Comparison of ENCODE assay signal across 10 cellular contexts in the genomic region with DNA sequence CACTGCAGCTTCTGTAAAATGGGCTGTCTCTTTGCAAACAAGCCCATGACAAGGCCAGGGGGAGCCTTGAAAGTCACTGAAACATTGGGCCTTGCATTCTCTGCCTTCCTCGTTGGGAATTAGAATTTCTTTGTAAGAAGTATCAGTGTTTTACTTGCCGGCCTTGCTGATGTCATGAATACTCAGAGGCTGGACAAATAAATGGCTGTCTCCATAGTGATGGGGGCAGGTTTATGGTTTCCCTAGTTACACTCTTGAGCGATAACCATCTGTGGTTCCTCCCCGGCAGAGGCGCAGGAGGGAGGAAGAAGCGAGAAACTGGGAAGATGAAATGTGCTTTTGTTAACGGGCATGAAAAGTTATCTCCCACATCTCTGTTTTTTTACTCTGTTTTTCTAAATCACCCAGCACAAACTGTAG.
DNase-seq lines count a peak whose midpoint lies in the region; ATAC-seq and TF ChIP-seq lines count a peak whose summit lies in the region.
"Had no signal": no experiment of that assay in that cellular context is flagged by ENCODE, and none has a peak within 500 bp of the region (broad histone marks: within the 10 kb centered on the region; RNA-seq: fewer than 3 reads in every experiment).

No MANE protein-coding gene starts in this region.

- no peak overlapping the region for H3K4me3 Mint-ChIP-seq in chondrocyte (ENCODE audit: unreplicated experiment)
- H3K4me3 Mint-ChIP-seq: activated B cell treated with CpG ODN at 0.5 μM for 24 hours had no signal

- H3K27ac ChIP-seq in heart right ventricle = no peak overlapping the region
- peak overlapping the region; percentile 20 for H3K27ac ChIP-seq in thymus (ENCODE audit: low read depth)

- in situ Hi-C loops in G401 (cut with HindIII; ENCODE audit: low sequenced_read_pairs) = no loop called here

- peaks cover 5% of the 10 kb centered on the region for H3K36me3 Mint-ChIP-seq in chondrocyte (ENCODE audit: low read depth)

- peak in 5 of 8 donors; percentile 37 to 75 (median 68) for ATAC-seq in heart right ventricle
- ATAC-seq in HG03280 (IDR thresholded peaks at IDR 0.05; ENCODE audit: unreplicated experiment) = no peak
- no peak for ATAC-seq in HG03097 (IDR thresholded peaks at IDR 0.05; ENCODE audit: low FRiP score, unreplicated experiment)

- H3K4me3 ChIP-seq in heart right ventricle (no peak overlapping the region), thymus (ENCODE audit: low read length) (peak overlapping the region; percentile 20)
- H3K4me3 ChIP-seq: lung had no signal

- no peaks in the 10 kb centered on the region for H3K27me3 Mint-ChIP-seq in chondrocyte (ENCODE audit: low read depth)

- 47 to 60% methylated on average over 7 of the region's 7 CpGs for WGBS in heart right ventricle, 2 donors
- 2% methylated on average over 7 of the region's 7 CpGs for WGBS in thymus

- H3K9me3 ChIP-seq in heart right ventricle (no peaks in the 10 kb centered on the region), thymus (ENCODE audit: control insufficient read depth) (no peaks in the 10 kb centered on the region)

- H3K4me1 Mint-ChIP-seq in chondrocyte (ENCODE audit: low read depth) = peaks cover 10% of the 10 kb centered on the region
- H3K4me1 Mint-ChIP-seq: activated B cell treated with CpG ODN at 0.5 μM for 24 hours had no signal

- H3K27me3 ChIP-seq in heart right ventricle (no peaks in the 10 kb centered on the region), thymus (ENCODE audit: control insufficient read depth, insufficient read depth) (no peaks in the 10 kb centered on the region)

- TF ChIP-seq CTCF in heart right ventricle (IDR thresholded peaks at IDR 0.05) (no peak), chondrocyte (IDR thresholded peaks at IDR 0.05) (no peak)

- DNase-seq in heart right ventricle = peak in 1 of 2 donors; percentile 15
- DNase-seq in cardiac septum (ENCODE audit: low spot score) = no peak
- DNase-seq in KG1 (lab: John Stamatoyannopoulos, UW) = peak; percentile 86
- DNase-seq in chondrocyte (ENCODE audit: low spot score) = no peak
- DNase-seq in G401 (ENCODE audit: low spot score) = no peak
- DNase-seq: activated B cell treated with CpG ODN at 0.5 μM for 24 hours had no signal

- intact Hi-C loops in heart right ventricle (cut with DNase I) (no loop called here), cardiac septum (cut with DNase I) (no loop called here)

- peaks cover 0 to 14% (median 0%) of the 10 kb centered on the region in 9 donors for H3K4me1 ChIP-seq in heart right ventricle
- H3K4me1 ChIP-seq in thymus (ENCODE audit: control insufficient read depth, insufficient read depth, low read length) = peaks cover 30% of the 10 kb centered on the region

- no peaks in the 10 kb centered on the region for H3K9me3 Mint-ChIP-seq in chondrocyte (ENCODE audit: low read depth)
- H3K9me3 Mint-ChIP-seq: activated B cell treated with CpG ODN at 0.5 μM for 24 hours had no signal

- H3K36me3 ChIP-seq in heart right ventricle (no peaks in the 10 kb centered on the region), thymus (ENCODE audit: control insufficient read depth, insufficient read depth) (no peaks in the 10 kb centered on the region)

- H3K27ac Mint-ChIP-seq in chondrocyte (ENCODE audit: unreplicated experiment) = peak overlapping the region; percentile 20
- H3K27ac Mint-ChIP-seq: activated B cell treated with CpG ODN at 0.5 μM for 24 hours had no signal

Comparison
In these comparisons a context has a peak if more than half of its experiments do, and no peak if none do; other contexts are left out.
1. ATAC-seq: peak in heart right ventricle (5 of 8); none in HG03280 (single experiment) and HG03097 (single experiment).